In genomic region chr3:53724566-53724965, GRCh38 we compare ENCODE assay signal across 15 cellular contexts.
DNase-seq lines count a peak whose midpoint lies in the region; ATAC-seq and TF ChIP-seq lines count a peak whose summit lies in the region.
"Had no signal": no experiment of that assay in that cellular context is flagged by ENCODE, and none has a peak within 500 bp of the region (broad histone marks: within the 10 kb centered on the region; RNA-seq: fewer than 3 reads in every experiment).

No MANE protein-coding gene starts in this region.

- H4K12ac ChIP-seq in trophoblast cell (ENCODE audit: low read depth, low read length), result no peak overlapping the region

- no peaks in the 10 kb centered on the region for H3K36me3 ChIP-seq in GM23248 (ENCODE audit: low read depth)
- H3K36me3 ChIP-seq in trophoblast cell (ENCODE audit: control insufficient read depth in 1 of 2, insufficient read depth in 2 of 2, low read length in 2 of 2), result no peaks in the 10 kb centered on the region

- H3K27ac ChIP-seq in GM23248, result no peak overlapping the region
- H3K27ac ChIP-seq in foreskin keratinocyte, result no peak overlapping the region
- no peak overlapping the region for H3K27ac ChIP-seq in trophoblast cell (ENCODE audit: low read depth, low read length)

- H3K23ac ChIP-seq in trophoblast cell (ENCODE audit: low read length), result no peak overlapping the region

- 0 out of 2 replicates have a peak, but pooled peaks cover 4% of the 10 kb centered on the region for H3F3A ChIP-seq in GM23248 (ENCODE audit: insufficient read depth)

- H4K91ac ChIP-seq in trophoblast cell (ENCODE audit: low read depth, low read length), result no peak overlapping the region

- no peaks in the 10 kb centered on the region for H3K36me3 Mint-ChIP-seq in chondrocyte (ENCODE audit: low read depth)
- H3K36me3 Mint-ChIP-seq: CD14-positive monocyte; CD8-positive, alpha-beta T cell had no signal

- WGBS in GM23248 (ENCODE audit: low coverage in 1 of 2, low lambda C conversion rate in 2 of 2, missing lambda C conversion rate in 2 of 2), 2 experiments, result 76 to 79% methylated on average over 2 of the region's 2 CpGs
- no CpG with 5 or more reads among the region's 2 CpGs for WGBS in trophoblast cell (ENCODE audit: extremely low coverage, insufficient coverage, insufficient read length)

- H3K79me2 ChIP-seq in GM23248 (ENCODE audit: insufficient read depth) (no peaks in the 10 kb centered on the region), trophoblast cell (ENCODE audit: control insufficient read depth, insufficient read depth, low read length, poor library complexity) (no peaks in the 10 kb centered on the region)

- no peak overlapping the region for H3K18ac ChIP-seq in trophoblast cell (ENCODE audit: low read length)

- no peak overlapping the region for H2AK5ac ChIP-seq in trophoblast cell (ENCODE audit: low read length)

- H3K14ac ChIP-seq in trophoblast cell (ENCODE audit: low read length), result no peak overlapping the region

- no peak overlapping the region for H2BK120ac ChIP-seq in trophoblast cell (ENCODE audit: insufficient read depth, low read length, poor library complexity)

- H3K4me2 ChIP-seq in GM23248 (ENCODE audit: unreplicated experiment) (no peak overlapping the region), trophoblast cell (ENCODE audit: low read length) (no peak overlapping the region)

- DNase-seq in A172 (ENCODE audit: low spot score) (peak; percentile 12), GM23248 (peak; percentile 36), chondrocyte (ENCODE audit: low spot score) (peak; percentile 40), mesenteric fat pad (ENCODE audit: low spot score) (peak; percentile 62), foreskin keratinocyte (no peak), trophoblast cell (no peak), Kasumi-1 (lab: John Stamatoyannopoulos, UW) (no peak)
- DNase-seq: CD8-positive, alpha-beta T cell; COR-L47; DMS79 treated with DMSO at 0.1 percent for 48 hours; EL had no signal

- H2BK12ac ChIP-seq in trophoblast cell (ENCODE audit: low read length), result no peak overlapping the region

- H3K4ac ChIP-seq in trophoblast cell (ENCODE audit: low read depth, low read length), result no peak overlapping the region

- no peak overlapping the region for H4K8ac ChIP-seq in trophoblast cell (ENCODE audit: low read depth, low read length)

- no peaks in the 10 kb centered on the region for H3K9me3 Mint-ChIP-seq in chondrocyte (ENCODE audit: low read depth)
- H3K9me3 Mint-ChIP-seq: CD8-positive, alpha-beta T cell had no signal

- H3K4me1 Mint-ChIP-seq in chondrocyte (ENCODE audit: low read depth), result no peaks in the 10 kb centered on the region
- H3K4me1 Mint-ChIP-seq: CD14-positive monocyte had no signal

- no peaks in the 10 kb centered on the region for H3K79me1 ChIP-seq in trophoblast cell (ENCODE audit: low read length)

- no peak overlapping the region for H3K27ac Mint-ChIP-seq in chondrocyte (ENCODE audit: unreplicated experiment)
- H3K27ac Mint-ChIP-seq: CD14-positive monocyte; CD8-positive, alpha-beta T cell had no signal

- TF ChIP-seq CTCF in chondrocyte (IDR thresholded peaks at IDR 0.05) (no peak), foreskin keratinocyte (conservative IDR thresholded peaks at IDR 0.05) (no peak)

- H2AFZ ChIP-seq in GM23248, result no peak overlapping the region
- no peak overlapping the region for H2AFZ ChIP-seq in trophoblast cell (ENCODE audit: insufficient read depth, low read length, poor library complexity)

- no peak overlapping the region for H2BK5ac ChIP-seq in trophoblast cell (ENCODE audit: low read depth, low read length, poor library complexity)

- H3K4me1 ChIP-seq in GM23248 (ENCODE audit: insufficient read depth), result 0 out of 2 replicates have a peak, but pooled peaks cover 10% of the 10 kb centered on the region
- H3K4me1 ChIP-seq in foreskin keratinocyte, result no peaks in the 10 kb centered on the region
- H3K4me1 ChIP-seq in trophoblast cell (ENCODE audit: control insufficient read depth in 1 of 2, insufficient read depth in 2 of 2, low read length in 2 of 2), result peaks cover 0 to 2% of the 10 kb centered on the region in 2 experiments

- ATAC-seq in foreskin keratinocyte (no peak), GM18873 (IDR thresholded peaks at IDR 0.05; ENCODE audit: low FRiP score, unreplicated experiment) (no peak)
- ATAC-seq: CD8-positive, alpha-beta T cell; HCT116; HepG2 had no signal

- no peak overlapping the region for H3K9ac ChIP-seq in GM23248
- no peak overlapping the region for H3K9ac ChIP-seq in trophoblast cell (ENCODE audit: low read length)

- no peaks in the 10 kb centered on the region for H3K27me3 ChIP-seq in GM23248 (replicated peaks; ENCODE audit: insufficient read depth)
- H3K27me3 ChIP-seq in foreskin keratinocyte, result no peaks in the 10 kb centered on the region
- no peaks in the 10 kb centered on the region for H3K27me3 ChIP-seq in trophoblast cell (ENCODE audit: insufficient read depth, low read length)

- H4K20me1 ChIP-seq in GM23248 (ENCODE audit: insufficient read depth), result no peaks in the 10 kb centered on the region

- H3K4me3 Mint-ChIP-seq in chondrocyte (ENCODE audit: unreplicated experiment), result no peak overlapping the region
- H3K4me3 Mint-ChIP-seq: CD8-positive, alpha-beta T cell had no signal

- no peaks in the 10 kb centered on the region for H3K9me3 ChIP-seq in GM23248 (ENCODE audit: low read depth)
- no peaks in the 10 kb centered on the region for H3K9me3 ChIP-seq in trophoblast cell (ENCODE audit: insufficient read depth, low read depth, low read length)

- H3K9me2 ChIP-seq in GM23248 (ENCODE audit: insufficient read depth), result no peaks in the 10 kb centered on the region

- in situ Hi-C loops in GM23248 (cut with MboI), result no loop called here

- no peak overlapping the region for H3K4me3 ChIP-seq in GM23248
- H3K4me3 ChIP-seq in trophoblast cell (ENCODE audit: low read depth, low read length), result no peak overlapping the region

- H3K27me3 Mint-ChIP-seq in chondrocyte (ENCODE audit: low read depth), result peaks cover 34% of the 10 kb centered on the region

Comparison
In these comparisons a context has a peak if more than half of its experiments do, and no peak if none do; other contexts are left out.
1. DNase-seq: peak in A172 (single experiment), GM23248 (single experiment), chondrocyte (single experiment) and mesenteric fat pad (single experiment); none in foreskin keratinocyte (0 of 2), trophoblast cell (0 of 2) and Kasumi-1 (0 of 2).